22 cellular contexts compared by ENCODE assay signal in genomic region chr18:23867011-23867410, GRCh38.
"Had no signal": no experiment of that assay in that cellular context is flagged by ENCODE, and none has a peak within 500 bp of the region (broad histone marks: within the 10 kb centered on the region; RNA-seq: fewer than 3 reads in every experiment).

No MANE protein-coding gene starts in this region.

- H3K4me1 ChIP-seq: psoas muscle, right lobe of liver had no signal

- H3K27ac ChIP-seq: left ventricle myocardium inferior, psoas muscle, right lobe of liver, suprapubic skin, upper lobe of right lung had no signal

- H3K4me3 ChIP-seq: left ventricle myocardium inferior, psoas muscle, right lobe of liver, smooth muscle cell, suprapubic skin, upper lobe of right lung had no signal

- H3K4me3 Mint-ChIP-seq: activated B cell treated with CpG ODN at 0.5 μM for 24 hours; activated naive CD8-positive, alpha-beta T cell treated with anti-CD3 and anti-CD28 coated beads, Interleukin-2, amount 50 U/mL, for 24 hours; activated T-cell treated with anti-CD3 and anti-CD28 coated beads, Interleukin-2, amount 50 U/mL, for 72 hours; memory B cell; nephron progenitor cell; stimulated activated naive CD8-positive, alpha-beta T cell treated with anti-CD3 and anti-CD28 coated beads, Interleukin-15, Interleukin-2, amounts not matched to agents 100 ng/mL and 50 ng/mL, for 24 hours had no signal

- ATAC-seq: activated naive CD8-positive, alpha-beta T cell treated with anti-CD3 and anti-CD28 coated beads, Interleukin-2, amount 50 U/mL, for 24 hours; activated T-cell treated with anti-CD3 and anti-CD28 coated beads, Interleukin-2, amount 50 U/mL, for 72 hours; psoas muscle; right lobe of liver; upper lobe of right lung had no signal

- DNase-seq: activated B cell treated with CpG ODN at 0.5 μM for 24 hours; activated CD4-positive, alpha-beta T cell treated with anti-CD3 and anti-CD28 coated beads for 48 hours; activated CD8-positive, alpha-beta memory T cell treated with anti-CD3 and anti-CD28 coated beads, Interleukin-2, amount 50 U/mL, for 48 hours; activated naive CD8-positive, alpha-beta T cell treated with anti-CD3 and anti-CD28 coated beads, Interleukin-2, amount 50 U/mL, for 24 hours; activated T-cell treated with anti-CD3 and anti-CD28 coated beads, Interleukin-2, amount 50 U/mL, for 72 hours; aorta; effector CD8-positive, alpha-beta T cell; foreskin fibroblast; glutamatergic neuron; hypothalamus; kidney; left ventricle myocardium inferior; nephron progenitor cell; psoas muscle; right lobe of liver; stimulated activated CD4-positive, alpha-beta T cell treated with anti-CD3 and anti-CD28 coated beads, Interleukin-4, amount 100 ng/mL, for 4 hours; stimulated activated CD8-positive, alpha-beta memory T cell treated with anti-CD3 and anti-CD28 coated beads, Interleukin-4, amount 100 ng/mL, for 48 hours; upper lobe of right lung had no signal

- H3K27me3 Mint-ChIP-seq: activated B cell treated with CpG ODN at 0.5 μM for 24 hours; activated naive CD8-positive, alpha-beta T cell treated with anti-CD3 and anti-CD28 coated beads, Interleukin-2, amount 50 U/mL, for 24 hours; memory B cell; stimulated activated naive CD8-positive, alpha-beta T cell treated with anti-CD3 and anti-CD28 coated beads, Interleukin-15, Interleukin-2, amounts not matched to agents 100 ng/mL and 50 ng/mL, for 24 hours had no signal

- H3K27me3 ChIP-seq: right lobe of liver, suprapubic skin, upper lobe of right lung had no signal

- H3K36me3 ChIP-seq: right lobe of liver, upper lobe of right lung had no signal

- H3K9me3 ChIP-seq: left ventricle myocardium inferior, psoas muscle, right lobe of liver, suprapubic skin, upper lobe of right lung had no signal

- H3K27ac Mint-ChIP-seq: activated B cell treated with CpG ODN at 0.5 μM for 24 hours; activated T-cell treated with anti-CD3 and anti-CD28 coated beads, Interleukin-2, amount 50 U/mL, for 72 hours; memory B cell; nephron progenitor cell had no signal

- H3K9me3 Mint-ChIP-seq: activated naive CD8-positive, alpha-beta T cell treated with anti-CD3 and anti-CD28 coated beads, Interleukin-2, amount 50 U/mL, for 24 hours; activated T-cell treated with anti-CD3 and anti-CD28 coated beads, Interleukin-2, amount 50 U/mL, for 72 hours; memory B cell; nephron progenitor cell; stimulated activated naive CD8-positive, alpha-beta T cell treated with anti-CD3 and anti-CD28 coated beads, Interleukin-15, Interleukin-2, amounts not matched to agents 100 ng/mL and 50 ng/mL, for 24 hours had no signal

- H3K36me3 Mint-ChIP-seq: memory B cell had no signal
